In genomic region chrX:25019707-25020390, GRCh38 we compare ENCODE assay signal across 15 cellular contexts. TPM values are rescaled to one million over a fixed set of nuclear protein-coding genes. Genes with fewer than 3 reads are reported as not detected.
A peak's percentile ranks its signal among the peaks of the same experiment; 100 is the strongest.
DNase-seq lines count a peak whose midpoint lies in the region; ATAC-seq and TF ChIP-seq lines count a peak whose summit lies in the region.
"Had no signal": no experiment of that assay in that cellular context is flagged by ENCODE, and none has a peak within 500 bp of the region (broad histone marks: within the 10 kb centered on the region; RNA-seq: fewer than 3 reads in every experiment).

No MANE protein-coding gene starts in this region.

- intact Hi-C loops in MCF 10A (cut with micrococcal nuclease) (loop anchor here (10.0 kb wide), 1 partner anchor 185 kb away; no protein-coding TSS in a partner anchor), breast epithelium (cut with DNase I; ENCODE audit: low total_unique reads) (no loop called here), lower leg skin (cut with DNase I; ENCODE audit: low total_unique reads) (loop anchor here (10.0 kb wide), 1 partner anchor 55 kb away; no protein-coding TSS in a partner anchor)
- intact Hi-C loops in activated T-helper 2 cell treated with anti-CD3 and anti-CD28 coated beads, Interferon-gamma antibody, Interleukin-2, Interleukin-4, amounts not matched to agents 10 μg/mL and 5 μg/mL and 100 μg/mL, durations not matched to agents 14 hours and 24 hours and 36 hours (cut with micrococcal nuclease) = loop anchor here (2.0 kb wide), 2 partner anchors 15 to 125 kb away; no protein-coding TSS in a partner anchor

- peak overlapping the region; percentile 43 for H3K4me3 Mint-ChIP-seq in MCF 10A (ENCODE audit: unreplicated experiment)
- peak overlapping the region; percentile 57 for H3K4me3 Mint-ChIP-seq in glutamatergic neuron (ENCODE audit: unreplicated experiment)
- H3K4me3 Mint-ChIP-seq in stimulated activated memory B cell treated with anti-CD40 and anti-IgM and Interleukin-4, amounts not matched to agents 10 μg/mL and 1 μg/mL and 100 μg/mL, for 72 hours = peak overlapping the region; percentile 10
- H3K4me3 Mint-ChIP-seq in activated T-helper 2 cell treated with anti-CD3 and anti-CD28 coated beads, Interferon-gamma antibody, Interleukin-2, Interleukin-4, amounts not matched to agents 10 μg/mL and 5 μg/mL and 100 μg/mL, durations not matched to agents 14 hours and 24 hours and 36 hours (ENCODE audit: low read depth) = no peak overlapping the region
- H3K4me3 Mint-ChIP-seq: activated CD4-positive, alpha-beta T cell treated with anti-CD3 and anti-CD28 coated beads, Interleukin-2, amount 10 ng/mL, durations not matched to agents 7 days and 5 days had no signal

- no peaks in the 10 kb centered on the region for H3K36me3 ChIP-seq in breast epithelium
- H3K36me3 ChIP-seq: left ventricle myocardium inferior had no signal

- H3K9me3 Mint-ChIP-seq in MCF 10A (ENCODE audit: unreplicated experiment) (no peaks in the 10 kb centered on the region), glutamatergic neuron (ENCODE audit: unreplicated experiment) (peaks cover 9% of the 10 kb centered on the region)
- no peaks in the 10 kb centered on the region for H3K9me3 Mint-ChIP-seq in stimulated activated memory B cell treated with anti-CD40 and anti-IgM and Interleukin-4, amounts not matched to agents 10 μg/mL and 1 μg/mL and 100 μg/mL, for 72 hours
- no peaks in the 10 kb centered on the region for H3K9me3 Mint-ChIP-seq in activated T-helper 2 cell treated with anti-CD3 and anti-CD28 coated beads, Interferon-gamma antibody, Interleukin-2, Interleukin-4, amounts not matched to agents 10 μg/mL and 5 μg/mL and 100 μg/mL, durations not matched to agents 14 hours and 24 hours and 36 hours
- H3K9me3 Mint-ChIP-seq: activated CD4-positive, alpha-beta T cell treated with anti-CD3 and anti-CD28 coated beads, Interleukin-2, amount 10 ng/mL, durations not matched to agents 7 days and 5 days had no signal

- H3K36me3 Mint-ChIP-seq in MCF 10A (ENCODE audit: insufficient read depth, unreplicated experiment) (no peaks in the 10 kb centered on the region), glutamatergic neuron (ENCODE audit: unreplicated experiment) (no peaks in the 10 kb centered on the region)
- H3K36me3 Mint-ChIP-seq in stimulated activated memory B cell treated with anti-CD40 and anti-IgM and Interleukin-4, amounts not matched to agents 10 μg/mL and 1 μg/mL and 100 μg/mL, for 72 hours = no peaks in the 10 kb centered on the region
- H3K36me3 Mint-ChIP-seq in activated T-helper 2 cell treated with anti-CD3 and anti-CD28 coated beads, Interferon-gamma antibody, Interleukin-2, Interleukin-4, amounts not matched to agents 10 μg/mL and 5 μg/mL and 100 μg/mL, durations not matched to agents 14 hours and 24 hours and 36 hours (ENCODE audit: low read depth) = no peaks in the 10 kb centered on the region
- H3K36me3 Mint-ChIP-seq: T-cell had no signal

- H3K27me3 Mint-ChIP-seq in MCF 10A (ENCODE audit: insufficient read depth, unreplicated experiment) (peaks cover 52% of the 10 kb centered on the region), glutamatergic neuron (ENCODE audit: unreplicated experiment) (peaks cover 6% of the 10 kb centered on the region)
- H3K27me3 Mint-ChIP-seq in stimulated activated memory B cell treated with anti-CD40 and anti-IgM and Interleukin-4, amounts not matched to agents 10 μg/mL and 1 μg/mL and 100 μg/mL, for 72 hours = peaks cover 73% of the 10 kb centered on the region
- H3K27me3 Mint-ChIP-seq in activated T-helper 2 cell treated with anti-CD3 and anti-CD28 coated beads, Interferon-gamma antibody, Interleukin-2, Interleukin-4, amounts not matched to agents 10 μg/mL and 5 μg/mL and 100 μg/mL, durations not matched to agents 14 hours and 24 hours and 36 hours (ENCODE audit: low read depth) = peaks cover 73% of the 10 kb centered on the region

- BruUV-seq in MCF 10A (replicated peaks; lab: Mats Ljungman, UMichigan) = no TSS peak

- DNase-seq in MCF 10A (ENCODE audit: unreplicated experiment) = no peak
- no peak for DNase-seq in breast epithelium (ENCODE audit: low spot score in 2 of 2)
- peak; percentile 26 for DNase-seq in NCI-H748 treated with DMSO at 0.1 percent for 48 hours (lab: John Stamatoyannopoulos, UW)
- DNase-seq in glutamatergic neuron = no peak
- DNase-seq in lower leg skin (ENCODE audit: low spot score in 2 of 2) = no peak
- no peak for DNase-seq in activated T-helper 2 cell treated with anti-CD3 and anti-CD28 coated beads, Interferon-gamma antibody, Interleukin-2, Interleukin-4, amounts not matched to agents 10 μg/mL and 5 μg/mL and 100 μg/mL, durations not matched to agents 14 hours and 24 hours and 36 hours (ENCODE audit: low spot score)
- DNase-seq in NCI-H1694 (lab: John Stamatoyannopoulos, UW) = no peak
- DNase-seq: activated CD4-positive, alpha-beta T cell treated with anti-CD3 and anti-CD28 coated beads, Interleukin-2, amount 10 ng/mL, durations not matched to agents 7 days and 5 days; EL; left ventricle myocardium inferior; NCI-H2029; T-cell had no signal

- POLR2A ChIA-PET in MCF 10A (lab: Yijun Ruan, JAX) = no interaction called here

- CTCF ChIA-PET in MCF 10A (lab: Yijun Ruan, JAX) = interaction anchor here (0.6 to 0.7 kb wide), 2 partner anchors 117 to 560 kb away, joined by 3 read pairs; no protein-coding TSS in a partner anchor

- 4 to 28% methylated on average over 20 to 22 of the region's 22 CpGs for WGBS in lower leg skin, 2 donors

- TF ChIP-seq CTCF in MCF 10A (IDR thresholded peaks at IDR 0.05; ENCODE audit: unreplicated experiment) (no peak), breast epithelium (IDR thresholded peaks at IDR 0.05) (no peak), glutamatergic neuron (IDR thresholded peaks at IDR 0.05; ENCODE audit: partially characterized antibody, unreplicated experiment) (no peak), lower leg skin (IDR thresholded peaks at IDR 0.05) (no peak)

- peaks cover 0 to 5% of the 10 kb centered on the region in 2 donors for H3K9me3 ChIP-seq in breast epithelium
- H3K9me3 ChIP-seq: left ventricle myocardium inferior had no signal

- no peak for ATAC-seq in stimulated activated memory B cell treated with anti-CD40 and anti-IgM and Interleukin-4, amounts not matched to agents 10 μg/mL and 1 μg/mL and 100 μg/mL, for 72 hours

- peak overlapping the region in 1 of 3 donors; percentile 41 for H3K4me3 ChIP-seq in breast epithelium
- H3K4me3 ChIP-seq in lower leg skin (ENCODE audit: low read depth, poor library complexity, severe bottlenecking) = no peak overlapping the region

- no peak overlapping the region for H3K27ac ChIP-seq in breast epithelium
- H3K27ac ChIP-seq: left ventricle myocardium inferior had no signal

- peaks cover 10 to 98% of the 10 kb centered on the region in 2 donors for H3K27me3 ChIP-seq in breast epithelium

- TF ChIP-seq POLR2A in breast epithelium (IDR thresholded peaks at IDR 0.05) = no peak
- no peak for TF ChIP-seq POLR2A in lower leg skin (IDR thresholded peaks at IDR 0.05)

- H3K4me1 ChIP-seq in breast epithelium = no peaks in the 10 kb centered on the region

- H3K4me1 Mint-ChIP-seq in MCF 10A (ENCODE audit: insufficient read depth, unreplicated experiment) (peaks cover 5% of the 10 kb centered on the region), glutamatergic neuron (ENCODE audit: low read depth, unreplicated experiment) (peaks cover 22% of the 10 kb centered on the region)
- H3K4me1 Mint-ChIP-seq in stimulated activated memory B cell treated with anti-CD40 and anti-IgM and Interleukin-4, amounts not matched to agents 10 μg/mL and 1 μg/mL and 100 μg/mL, for 72 hours = peaks cover 19% of the 10 kb centered on the region
- peaks cover 7% of the 10 kb centered on the region for H3K4me1 Mint-ChIP-seq in activated T-helper 2 cell treated with anti-CD3 and anti-CD28 coated beads, Interferon-gamma antibody, Interleukin-2, Interleukin-4, amounts not matched to agents 10 μg/mL and 5 μg/mL and 100 μg/mL, durations not matched to agents 14 hours and 24 hours and 36 hours (ENCODE audit: low read depth)

- H3K27ac Mint-ChIP-seq in MCF 10A (ENCODE audit: low read depth, unreplicated experiment) (no peak overlapping the region), glutamatergic neuron (ENCODE audit: unreplicated experiment) (no peak overlapping the region)
- H3K27ac Mint-ChIP-seq in stimulated activated memory B cell treated with anti-CD40 and anti-IgM and Interleukin-4, amounts not matched to agents 10 μg/mL and 1 μg/mL and 100 μg/mL, for 72 hours = no peak overlapping the region
- no peak overlapping the region for H3K27ac Mint-ChIP-seq in activated T-helper 2 cell treated with anti-CD3 and anti-CD28 coated beads, Interferon-gamma antibody, Interleukin-2, Interleukin-4, amounts not matched to agents 10 μg/mL and 5 μg/mL and 100 μg/mL, durations not matched to agents 14 hours and 24 hours and 36 hours
- H3K27ac Mint-ChIP-seq: activated CD4-positive, alpha-beta T cell treated with anti-CD3 and anti-CD28 coated beads, Interleukin-2, amount 10 ng/mL, durations not matched to agents 7 days and 5 days; T-cell had no signal

RNA-seq across cellular contexts. Expression of gene ARX, which starts 4.1 kb away (rescaled TPM):
- 0.10 TPM in 1 of 2 replicates, not detected in the other for total RNA-seq in MCF 10A (2022)
- under 1 TPM in 1 of 3 donors, not detected in 2; 0.33 TPM for total RNA-seq in breast epithelium
- 0.98 TPM for total RNA-seq in glutamatergic neuron (ENCODE audit: unreplicated experiment)
- total RNA-seq in lower leg skin = not detected
- not detected in 2 replicates for total RNA-seq in activated T-helper 2 cell treated with anti-CD3 and anti-CD28 coated beads, Interferon-gamma antibody, Interleukin-2, Interleukin-4, amounts not matched to agents 10 μg/mL and 5 μg/mL and 100 μg/mL, durations not matched to agents 14 hours and 24 hours and 36 hours
- total RNA-seq: activated CD4-positive, alpha-beta T cell treated with anti-CD3 and anti-CD28 coated beads, Interleukin-2, amount 10 ng/mL, durations not matched to agents 7 days and 5 days; glomerular endothelial cell; left ventricle myocardium inferior; osteoblast; T-cell had no signal
